In genomic region chr12:126797525-126797924, GRCh38 we compare ENCODE assay signal across 29 cellular contexts.
"Had no signal": no experiment of that assay in that cellular context is flagged by ENCODE, and none has a peak within 500 bp of the region (broad histone marks: within the 10 kb centered on the region; RNA-seq: fewer than 3 reads in every experiment).

No MANE protein-coding gene starts in this region.

- H3K27ac ChIP-seq: stomach, suprapubic skin, testis, thoracic aorta, thyroid gland, tibial artery, tibial nerve, transverse colon, upper lobe of left lung, upper lobe of right lung, uterus, vagina had no signal

- H3K4me1 ChIP-seq: stomach, suprapubic skin, testis, thyroid gland, tibial artery, tibial nerve, transverse colon, upper lobe of left lung, upper lobe of right lung, uterus, vagina had no signal

- H3K27me3 ChIP-seq: stomach, suprapubic skin, testis, thyroid gland, tibial artery, tibial nerve, transverse colon, upper lobe of left lung, upper lobe of right lung, uterus, vagina had no signal

- H3K36me3 ChIP-seq: stomach, suprapubic skin, thoracic aorta, thyroid gland, tibial artery, tibial nerve, transverse colon, upper lobe of left lung, upper lobe of right lung, uterus, vagina had no signal

- H3K4me1 Mint-ChIP-seq: stimulated activated effector memory CD8-positive, alpha-beta T cell treated with anti-CD3 and anti-CD28 coated beads, Interleukin-12 subunit alpha, Interleukin-12 subunit beta, amount 100 ng/mL, for 72 hours; stimulated activated memory B cell treated with anti-CD40 and anti-IgM and Interleukin-4, amounts not matched to agents 10 μg/mL and 1 μg/mL and 100 μg/mL, for 72 hours; stimulated activated naive B cell treated with anti-CD40 and anti-IgM and Interleukin-4, amounts not matched to agents 10 μg/mL and 1 μg/mL and 100 μg/mL, for 72 hours; stimulated activated naive CD8-positive, alpha-beta T cell treated with anti-CD3 and anti-CD28 coated beads, Interleukin-15, amount 100 ng/mL, for 72 hours had no signal

- DNase-seq: stimulated activated CD4-positive, alpha-beta T cell treated with anti-CD3 and anti-CD28 coated beads, Interleukin-2, amount 100 ng/mL, for 48 hours; stimulated activated CD4-positive, alpha-beta T cell treated with anti-CD3 and anti-CD28 coated beads, Interleukin-4, amount 100 ng/mL, for 1 hour; stimulated activated CD4-positive, alpha-beta T cell treated with anti-CD3 and anti-CD28 coated beads, Interleukin-4, amount 100 ng/mL, for 24 hours; stimulated activated CD4-positive, alpha-beta T cell treated with anti-CD3 and anti-CD28 coated beads, Interleukin-4, amount 100 ng/mL, for 4 hours; stimulated activated CD8-positive, alpha-beta memory T cell treated with anti-CD3 and anti-CD28 coated beads, Interleukin-4, amount 100 ng/mL, for 48 hours; stimulated activated naive B cell treated with anti-CD40 and anti-IgM and Interleukin-4, amounts not matched to agents 10 μg/mL and 1 μg/mL and 100 μg/mL, for 72 hours; stimulated activated naive CD4-positive, alpha-beta T cell; stimulated activated naive CD4-positive, alpha-beta T cell treated with Interleukin-2 at 50 U/mL for 16 hours; stimulated activated naive CD8-positive, alpha-beta T cell treated with anti-CD3 and anti-CD28 coated beads, Interleukin-15, amount 100 ng/mL, for 72 hours; stimulated activated naive CD8-positive, alpha-beta T cell treated with anti-CD3 and anti-CD28 coated beads, Interleukin-15, Interleukin-2, amounts not matched to agents 100 U/mL and 50 U/mL, for 24 hours; stomach; substantia nigra; testis; thyroid gland; tibial artery; transverse colon; trophoblast cell; upper lobe of left lung; upper lobe of right lung; uterus had no signal

- H3K4me3 Mint-ChIP-seq: stimulated activated effector memory CD8-positive, alpha-beta T cell treated with anti-CD3 and anti-CD28 coated beads, Interleukin-12 subunit alpha, Interleukin-12 subunit beta, amount 100 ng/mL, for 72 hours; stimulated activated memory B cell treated with anti-CD40 and anti-IgM and Interleukin-4, amounts not matched to agents 10 μg/mL and 1 μg/mL and 100 μg/mL, for 72 hours; stimulated activated naive B cell treated with anti-CD40 and anti-IgM and Interleukin-4, amounts not matched to agents 10 μg/mL and 1 μg/mL and 100 μg/mL, for 72 hours; stimulated activated naive CD8-positive, alpha-beta T cell treated with anti-CD3 and anti-CD28 coated beads, Interleukin-15, amount 100 ng/mL, for 72 hours; stimulated activated naive CD8-positive, alpha-beta T cell treated with anti-CD3 and anti-CD28 coated beads, Interleukin-15, Interleukin-2, amounts not matched to agents 100 ng/mL and 50 ng/mL, for 24 hours; type B pancreatic cell had no signal

- H3K36me3 Mint-ChIP-seq: stimulated activated effector memory CD8-positive, alpha-beta T cell treated with anti-CD3 and anti-CD28 coated beads, Interleukin-12 subunit alpha, Interleukin-12 subunit beta, amount 100 ng/mL, for 72 hours; stimulated activated memory B cell treated with anti-CD40 and anti-IgM and Interleukin-4, amounts not matched to agents 10 μg/mL and 1 μg/mL and 100 μg/mL, for 72 hours; stimulated activated naive B cell treated with anti-CD40 and anti-IgM and Interleukin-4, amounts not matched to agents 10 μg/mL and 1 μg/mL and 100 μg/mL, for 72 hours; type B pancreatic cell had no signal

- ATAC-seq: stimulated activated effector memory CD8-positive, alpha-beta T cell treated with anti-CD3 and anti-CD28 coated beads, Interleukin-12 subunit alpha, Interleukin-12 subunit beta, amount 100 ng/mL, for 72 hours; stimulated activated memory B cell treated with anti-CD40 and anti-IgM and Interleukin-4, amounts not matched to agents 10 μg/mL and 1 μg/mL and 100 μg/mL, for 72 hours; stimulated activated naive B cell treated with anti-CD40 and anti-IgM and Interleukin-4, amounts not matched to agents 10 μg/mL and 1 μg/mL and 100 μg/mL, for 72 hours; stimulated activated naive CD8-positive, alpha-beta T cell treated with anti-CD3 and anti-CD28 coated beads, Interleukin-15, amount 100 ng/mL, for 72 hours; stimulated activated naive CD8-positive, alpha-beta T cell treated with anti-CD3 and anti-CD28 coated beads, Interleukin-15, Interleukin-2, amounts not matched to agents 100 U/mL and 50 U/mL, for 24 hours; upper lobe of right lung had no signal

- H3K27ac Mint-ChIP-seq: stimulated activated effector memory CD8-positive, alpha-beta T cell treated with anti-CD3 and anti-CD28 coated beads, Interleukin-12 subunit alpha, Interleukin-12 subunit beta, amount 100 ng/mL, for 72 hours; stimulated activated memory B cell treated with anti-CD40 and anti-IgM and Interleukin-4, amounts not matched to agents 10 μg/mL and 1 μg/mL and 100 μg/mL, for 72 hours; stimulated activated naive B cell treated with anti-CD40 and anti-IgM and Interleukin-4, amounts not matched to agents 10 μg/mL and 1 μg/mL and 100 μg/mL, for 72 hours; stimulated activated naive CD8-positive, alpha-beta T cell treated with anti-CD3 and anti-CD28 coated beads, Interleukin-15, amount 100 ng/mL, for 72 hours; stimulated activated naive CD8-positive, alpha-beta T cell treated with anti-CD3 and anti-CD28 coated beads, Interleukin-15, Interleukin-2, amounts not matched to agents 100 ng/mL and 50 ng/mL, for 24 hours; type B pancreatic cell had no signal

- H3K9me3 Mint-ChIP-seq: stimulated activated naive CD8-positive, alpha-beta T cell treated with anti-CD3 and anti-CD28 coated beads, Interleukin-15, Interleukin-2, amounts not matched to agents 100 ng/mL and 50 ng/mL, for 24 hours; type B pancreatic cell had no signal

- H3K9me3 ChIP-seq: stomach, suprapubic skin, testis, thoracic aorta, thyroid gland, tibial artery, tibial nerve, transverse colon, upper lobe of left lung, upper lobe of right lung, uterus, vagina had no signal

- H3K4me3 ChIP-seq: stomach, suprapubic skin, testis, thoracic aorta, thyroid gland, tibial artery, tibial nerve, transverse colon, upper lobe of left lung, upper lobe of right lung, uterus, vagina had no signal

- FAIRE-seq: urothelium cell line had no signal

- H3K27me3 Mint-ChIP-seq: stimulated activated memory B cell treated with anti-CD40 and anti-IgM and Interleukin-4, amounts not matched to agents 10 μg/mL and 1 μg/mL and 100 μg/mL, for 72 hours; stimulated activated naive B cell treated with anti-CD40 and anti-IgM and Interleukin-4, amounts not matched to agents 10 μg/mL and 1 μg/mL and 100 μg/mL, for 72 hours; stimulated activated naive CD8-positive, alpha-beta T cell treated with anti-CD3 and anti-CD28 coated beads, Interleukin-15, Interleukin-2, amounts not matched to agents 100 ng/mL and 50 ng/mL, for 24 hours had no signal
